ENCODE assay signal across 1 cellular context in the genomic region with DNA sequence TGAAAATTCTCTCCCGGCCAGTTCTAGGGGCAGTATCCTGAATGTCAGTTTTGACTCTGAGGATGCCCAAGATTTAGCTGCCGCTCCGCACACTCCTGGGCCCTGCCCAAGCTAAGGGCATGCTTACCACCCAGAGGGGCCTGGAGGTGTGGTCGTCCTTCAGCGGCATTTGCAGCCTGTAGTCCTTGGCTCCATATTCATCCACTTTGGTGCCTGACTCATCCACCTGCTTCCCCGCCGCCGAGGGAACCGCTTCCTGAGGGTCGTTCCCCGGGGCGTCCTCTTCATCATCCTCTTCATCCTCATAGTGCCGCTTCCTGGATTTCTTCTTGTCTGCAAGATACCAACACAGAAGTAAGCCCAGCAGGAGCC.
TF ChIP-seq lines count a peak whose summit lies in the region.

No MANE protein-coding gene starts in this region.

TF ChIP-seq in HepG2, 621 proteins besides CTCF, POLR2A, EP300 and RAD21 (continued from another document):
- no peak for TF ChIP-seq BRD4 (CRISPR knock-in tag; IDR thresholded peaks at IDR 0.05)
- TF ChIP-seq ZNF260 (CRISPR knock-in tag; IDR thresholded peaks at IDR 0.05; ENCODE audit: borderline replicate concordance, low read depth), result 0 out of 2 replicates have a peak, but pooled peaks have one; percentile 30
- TF ChIP-seq ZNF616 (CRISPR knock-in tag; IDR thresholded peaks at IDR 0.05; ENCODE audit: low read depth), result 0 out of 2 replicates have a peak, but pooled peaks have one; percentile 3
- no peak for TF ChIP-seq PCBP2 (optimal IDR thresholded peaks at IDR 0.05; ENCODE audit: low read depth, low read length, poor library complexity, severe bottlenecking)
- TF ChIP-seq CHD2 (IDR thresholded peaks at IDR 0.05; ENCODE audit: low read depth, low read length), result no peak
- TF ChIP-seq ZNF326 (CRISPR knock-in tag; IDR thresholded peaks at IDR 0.05; ENCODE audit: borderline replicate concordance), result 0 out of 2 replicates have a peak, but pooled peaks have one; percentile 10
- TF ChIP-seq XBP1 (CRISPR knock-in tag; IDR thresholded peaks at IDR 0.05), result no peak
- 0 out of 2 replicates have a peak, but pooled peaks have one; percentile 3 for TF ChIP-seq SMYD3 (CRISPR knock-in tag; IDR thresholded peaks at IDR 0.05)
- 0 out of 2 replicates have a peak, but pooled peaks have one; percentile 20 for TF ChIP-seq ZNF318 (CRISPR knock-in tag; IDR thresholded peaks at IDR 0.05)
- 0 out of 2 replicates have a peak, but pooled peaks have one; percentile 3 for TF ChIP-seq ZNF790 (CRISPR knock-in tag; IDR thresholded peaks at IDR 0.05; ENCODE audit: borderline replicate concordance)
- TF ChIP-seq ZNF572 (CRISPR knock-in tag; IDR thresholded peaks at IDR 0.05), result 0 out of 2 replicates have a peak, but pooled peaks have one; percentile 18
- no peak for TF ChIP-seq POLR2AphosphoS2 (IDR thresholded peaks at IDR 0.05; ENCODE audit: low read depth, low read length)
